ENCODE assay signal across 8 cellular contexts in the genomic region with DNA sequence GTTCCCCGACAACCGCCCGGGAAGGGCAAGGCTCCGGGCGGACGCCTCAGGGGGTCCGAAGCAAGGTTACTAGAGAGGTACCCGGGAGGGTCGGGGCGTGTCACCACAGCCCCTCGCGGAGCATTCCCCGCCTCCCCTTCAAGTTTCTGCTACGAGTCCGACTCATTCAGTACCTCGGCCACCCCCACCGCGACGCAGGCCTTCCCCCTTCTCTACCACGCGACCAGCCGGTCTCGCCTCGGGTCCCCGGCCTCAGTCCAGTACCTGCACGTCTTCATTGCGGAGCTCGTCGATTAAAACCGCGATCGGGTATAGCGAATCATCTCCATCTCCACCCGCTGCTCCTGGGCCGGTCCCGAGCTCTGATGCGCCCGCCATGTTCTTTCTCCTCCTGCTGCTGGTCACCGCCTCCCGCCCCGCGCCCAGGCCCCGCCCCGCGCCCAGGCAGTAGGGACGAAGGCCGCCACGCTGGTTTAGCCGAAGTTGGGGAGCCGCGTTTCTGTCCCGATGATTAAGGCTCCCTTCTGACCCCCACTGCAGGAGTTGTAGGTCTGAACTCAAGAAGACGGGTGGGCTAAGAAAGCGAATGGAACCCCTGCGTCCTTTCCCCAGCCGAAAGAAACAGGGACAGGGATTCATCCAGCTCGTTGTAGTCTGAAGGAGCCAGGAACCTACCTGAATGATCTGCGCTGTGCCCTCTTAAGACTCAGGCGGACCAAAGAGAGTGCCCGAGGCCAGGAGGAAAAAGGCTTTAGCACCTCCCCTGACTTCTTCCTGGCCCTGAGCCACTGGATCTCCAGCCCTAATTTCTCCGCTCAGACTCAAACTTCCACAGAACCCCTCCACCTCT. TPM values are rescaled to one million over a fixed set of nuclear protein-coding genes. Genes with fewer than 3 reads are reported as not detected.
A peak's percentile ranks its signal among the peaks of the same experiment; 100 is the strongest.
DNase-seq lines count a peak whose midpoint lies in the region; ATAC-seq and TF ChIP-seq lines count a peak whose summit lies in the region.

A gene (minus strand): TSS at position 406 of the 850 bp plus-strand sequence. CDS start 28 bp downstream, at position 378.

- peaks cover 41% of the 10 kb centered on the region for H3K4me1 Mint-ChIP-seq in CD4-positive, alpha-beta T cell (ENCODE audit: low read depth)

- H3K27me3 Mint-ChIP-seq in CD4-positive, alpha-beta T cell = no peaks in the 10 kb centered on the region

- peak; percentile 52 to 70 (median 60) for DNase-seq in CD4-positive, alpha-beta T cell
- DNase-seq in NK-92 (lab: John Stamatoyannopoulos, UW; ENCODE audit: unreplicated experiment) (peak; percentile 15), medulla oblongata (ENCODE audit: extremely low spot score) (peak; percentile 87)
- peak; percentile 54 to 66 (median 60) for DNase-seq in effector memory CD4-positive, alpha-beta T cell
- peak; percentile 42 for DNase-seq in stimulated activated CD8-positive, alpha-beta memory T cell treated with anti-CD3 and anti-CD28 coated beads, Interleukin-12 subunit alpha, Interleukin-12 subunit beta, amount 100 ng/mL, for 24 hours (ENCODE audit: extremely low read depth)

- H3K27me3 ChIP-seq in CD4-positive, alpha-beta T cell (ENCODE audit: control insufficient read depth, insufficient read depth, low read length) = no peaks in the 10 kb centered on the region
- H3K27me3 ChIP-seq in effector memory CD4-positive, alpha-beta T cell (replicated peaks; ENCODE audit: control insufficient read depth, insufficient read depth, low read length, poor library complexity, severe bottlenecking) = no peaks in the 10 kb centered on the region

- peak within 1 kb of the TSS; percentile 91 for H3K4me3 ChIP-seq in effector memory CD4-positive, alpha-beta T cell (ENCODE audit: insufficient read depth, low read depth, low read length, poor library complexity, severe bottlenecking)

- ATAC-seq in CD4-positive, alpha-beta T cell (ENCODE audit: poor library complexity) = peak; percentile 97
- peak; percentile 82 for ATAC-seq in GM19397 (IDR thresholded peaks at IDR 0.05; ENCODE audit: unreplicated experiment)
- peak; percentile 92 for ATAC-seq in HG03571 (IDR thresholded peaks at IDR 0.05; ENCODE audit: unreplicated experiment)

- peaks cover 11% of the 10 kb centered on the region for H3K36me3 ChIP-seq in effector memory CD4-positive, alpha-beta T cell (ENCODE audit: control insufficient read depth, insufficient read depth, low read length)

- intact Hi-C loops in CD4-positive, alpha-beta T cell (cut with DNase I, micrococcal nuclease) = loop anchor here in 1 of 2 experiments (1.0 to 10.0 kb wide), 6 partner anchors 106 to 1549 kb away; a partner anchor contains a TSS

- peak within 1 kb of the TSS; percentile 99 for H3K4me3 Mint-ChIP-seq in CD4-positive, alpha-beta T cell

- POLR2A ChIA-PET in CD4-positive, alpha-beta T cell (lab: Charles Lee) = interaction anchor here (1.0 to 2.2 kb wide), 9 partner anchors 11 to 163 kb away, joined by 3 to 17 read pairs (median 3); a partner anchor contains a TSS
- POLR2A ChIA-PET in activated CD8-positive, alpha-beta memory T cell treated with anti-CD3 and anti-CD28 coated beads for 36 hours (lab: Charles Lee) = interaction anchor here (1.7 kb wide), 1 partner anchor 164 kb away, joined by 8 read pairs; a partner anchor contains a TSS

- peak within 1 kb of the TSS; percentile 16 for H3K27ac ChIP-seq in CD4-positive, alpha-beta T cell (ENCODE audit: low read depth, low read length)
- H3K27ac ChIP-seq in effector memory CD4-positive, alpha-beta T cell (ENCODE audit: insufficient read depth, low read length, poor library complexity, severe bottlenecking) = peak within 1 kb of the TSS; percentile 74

- peaks cover 56% of the 10 kb centered on the region for H3K36me3 Mint-ChIP-seq in CD4-positive, alpha-beta T cell (ENCODE audit: low read depth)

- H3K27ac Mint-ChIP-seq in CD4-positive, alpha-beta T cell = peak within 1 kb of the TSS; percentile 70

- H3K9me3 Mint-ChIP-seq in CD4-positive, alpha-beta T cell = no peaks in the 10 kb centered on the region

- CTCF ChIA-PET in CD4-positive, alpha-beta T cell (lab: Charles Lee) = interaction anchor here (1.2 to 2.5 kb wide), 5 partner anchors 11 to 320 kb away, joined by 3 to 18 read pairs (median 5); no protein-coding TSS in a partner anchor
- CTCF ChIA-PET in activated CD8-positive, alpha-beta memory T cell treated with anti-CD3 and anti-CD28 coated beads for 36 hours (lab: Charles Lee) = interaction anchor here (0.6 to 2.1 kb wide), 4 partner anchors 10 to 197 kb away, joined by 3 to 11 read pairs (median 4); no protein-coding TSS in a partner anchor

- H3K9me3 ChIP-seq in CD4-positive, alpha-beta T cell (ENCODE audit: control insufficient read depth, low read length) = no peaks in the 10 kb centered on the region
- H3K9me3 ChIP-seq in effector memory CD4-positive, alpha-beta T cell (ENCODE audit: control insufficient read depth, low read length) = no peaks in the 10 kb centered on the region

- no peaks in the 10 kb centered on the region for H3K4me1 ChIP-seq in effector memory CD4-positive, alpha-beta T cell (ENCODE audit: control insufficient read depth, insufficient read depth, low read length, poor library complexity, severe bottlenecking)

- TF ChIP-seq CTCF in CD4-positive, alpha-beta T cell (IDR thresholded peaks at IDR 0.05) = no peak

RNA-seq across cellular contexts. Expression of the gene that starts here (rescaled TPM):
- total RNA-seq in CD4-positive, alpha-beta T cell = 10 to 100 TPM; 34.5 to 39.2 TPM
- 10 to 100 TPM; 60.7 to 61.5 TPM for total RNA-seq in activated CD8-positive, alpha-beta memory T cell treated with anti-CD3 and anti-CD28 coated beads for 36 hours

Comparison
In these comparisons a context has a peak if more than half of its experiments do, and no peak if none do; other contexts are left out.
1. Peak in every context shown above with its lines: DNase-seq, ATAC-seq, H3K4me3 ChIP-seq and H3K27ac ChIP-seq.
2. DNase-seq: peak in every context shown above with its lines; median percentile 87 in medulla oblongata; 60 in CD4-positive, alpha-beta T cell; 60 in effector memory CD4-positive, alpha-beta T cell; 42 in stimulated activated CD8-positive, alpha-beta memory T cell treated with anti-CD3 and anti-CD28 coated beads, Interleukin-12 subunit alpha, Interleukin-12 subunit beta, amount 100 ng/mL, for 24 hours; 15 in NK-92.